ENCODE assay signal across 1 cellular context in the genomic region with DNA sequence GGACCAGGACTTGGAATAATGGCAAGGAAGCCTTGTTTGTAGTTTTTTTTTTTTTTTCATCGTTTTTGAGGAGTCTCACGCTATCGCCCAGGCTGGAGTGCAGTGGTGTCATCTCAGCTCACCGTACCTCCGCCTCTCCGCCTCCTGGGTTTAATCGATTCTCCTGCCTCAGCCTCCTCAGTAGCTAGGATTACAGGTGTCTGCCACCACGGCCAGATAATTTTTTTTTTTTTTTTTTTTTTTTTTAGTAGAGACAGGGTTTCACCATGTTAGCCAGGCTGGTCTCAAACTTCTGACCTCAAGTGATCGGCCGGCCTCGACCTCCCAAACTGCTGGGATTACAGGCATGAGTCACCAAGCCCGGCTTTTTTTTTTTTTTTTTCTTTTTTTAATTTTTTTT. TPM values are rescaled to one million over a fixed set of nuclear protein-coding genes. Genes with fewer than 3 reads are reported as not detected.
"Had no signal": no experiment of that assay in that cellular context is flagged by ENCODE, and none has a peak within 500 bp of the region (broad histone marks: within the 10 kb centered on the region; RNA-seq: fewer than 3 reads in every experiment).

No MANE protein-coding gene starts in this region.

RNA-seq across cellular contexts. Expression of gene ADAMTSL4, which starts 53.2 kb away (rescaled TPM):
- total RNA-seq: HT-29 had no signal
